In genomic region chr2:69643602-69644505, GRCh38 we compare ENCODE assay signal across 8 cellular contexts. TPM values are rescaled to one million over a fixed set of nuclear protein-coding genes. Genes with fewer than 3 reads are reported as not detected.
DNase-seq lines count a peak whose midpoint lies in the region; ATAC-seq and TF ChIP-seq lines count a peak whose summit lies in the region.

TSS of gene AAK1 (minus strand) at chr2:69643739. CDS start at chr2:69643040, 699 bp downstream.

- TF ChIP-seq CTCF in hepatocyte (IDR thresholded peaks at IDR 0.05; ENCODE audit: poor library complexity), result no peak

- H3K4me3 ChIP-seq in hepatocyte, result peak within 1 kb of the TSS; percentile 70

- H3K27me3 ChIP-seq in hepatocyte, result no peaks in the 10 kb centered on the region

- peaks cover 26% of the 10 kb centered on the region for H3K4me1 ChIP-seq in hepatocyte (ENCODE audit: insufficient read depth)

- H3K9me3 ChIP-seq in hepatocyte (ENCODE audit: low read depth), result no peaks in the 10 kb centered on the region

- peak within 1 kb of the TSS; percentile 86 for H2AFZ ChIP-seq in hepatocyte

- peak within 1 kb of the TSS; percentile 100 for H3K27ac ChIP-seq in hepatocyte

- no peaks in the 10 kb centered on the region for H3K9me2 ChIP-seq in hepatocyte (replicated peaks; ENCODE audit: insufficient read depth)

- peak; percentile 50 for ATAC-seq in GM18502 (IDR thresholded peaks at IDR 0.05; ENCODE audit: poor library complexity, unreplicated experiment)
- peak; percentile 45 for ATAC-seq in HG02973 (IDR thresholded peaks at IDR 0.05; ENCODE audit: unreplicated experiment)
- ATAC-seq in GM18870 (IDR thresholded peaks at IDR 0.05; ENCODE audit: unreplicated experiment), result no peak

- DNase-seq in NCI-H2081 treated with DMSO at 0.1 percent for 48 hours (lab: John Stamatoyannopoulos, UW) (peak; percentile 11), T-helper 9 cell (peak; percentile 67), astrocyte of the hippocampus (ENCODE audit: low read depth, low spot score) (peak; percentile 96), hepatocyte (ENCODE audit: low spot score) (peak; percentile 95), retina (peak; percentile 99)

- peaks cover 11% of the 10 kb centered on the region for H4K20me1 ChIP-seq in hepatocyte (ENCODE audit: insufficient read depth, poor library complexity, severe bottlenecking)

- peaks cover 37% of the 10 kb centered on the region for H3K79me2 ChIP-seq in hepatocyte

- 3% methylated on average over 53 of the region's 81 CpGs for WGBS in hepatocyte (ENCODE audit: low lambda C conversion rate, missing lambda C conversion rate)

- no peaks in the 10 kb centered on the region for H3K36me3 ChIP-seq in hepatocyte (replicated peaks; ENCODE audit: insufficient read depth, low read depth)

- H3K4me2 ChIP-seq in hepatocyte, result peak within 1 kb of the TSS; percentile 85

RNA-seq across cellular contexts. Expression of gene AAK1, which starts in this region (rescaled TPM):
- total RNA-seq in hepatocyte, result 23.2 and 30.1 TPM in 2 replicates
- 30.8 and 44.4 TPM in 2 replicates for polyA plus RNA-seq in hepatocyte

Comparison
In these comparisons a context has a peak if more than half of its experiments do, and no peak if none do; other contexts are left out.
1. DNase-seq: peak in every context shown above with its lines; median percentile 99 in retina; 96 in astrocyte of the hippocampus; 95 in hepatocyte; 67 in T-helper 9 cell; 11 in NCI-H2081 treated with DMSO at 0.1 percent for 48 hours.